ENCODE assay signal across 21 cellular contexts in genomic region chr9:106888992-106889631, GRCh38. TPM values are rescaled to one million over a fixed set of nuclear protein-coding genes. Genes with fewer than 3 reads are reported as not detected.
DNase-seq lines count a peak whose midpoint lies in the region; FAIRE-seq and TF ChIP-seq lines count a peak whose summit lies in the region.
"Had no signal": no experiment of that assay in that cellular context is flagged by ENCODE, and none has a peak within 500 bp of the region (broad histone marks: within the 10 kb centered on the region; RNA-seq: fewer than 3 reads in every experiment).

No MANE protein-coding gene starts in this region.

- H3K27me3 Mint-ChIP-seq in neural crest cell (ENCODE audit: low read depth) = no peaks in the 10 kb centered on the region
- H3K27me3 Mint-ChIP-seq: activated B cell treated with CpG ODN at 0.5 μM for 24 hours; activated naive CD8-positive, alpha-beta T cell; CD4-positive, CD25-positive, alpha-beta regulatory T cell; stimulated activated naive B cell treated with anti-CD40 and anti-IgM and Interleukin-4, amounts not matched to agents 10 μg/mL and 1 μg/mL and 100 μg/mL, for 72 hours had no signal

- in situ Hi-C loops in transverse colon (cut with MboI; ENCODE audit: low pct_ligation_motif_present in 1 of 4, low pct_unique_long_range_greater_than_20kb in 1 of 4, low sequenced_read_pairs in 3 of 4) = no loop called here

- TF ChIP-seq CTCF in RWPE1 (conservative IDR thresholded peaks at IDR 0.05; ENCODE audit: low read depth) (no peak), esophagus squamous epithelium (IDR thresholded peaks at IDR 0.05) (no peak), neural crest cell (conservative IDR thresholded peaks at IDR 0.05) (no peak), coronary artery (IDR thresholded peaks at IDR 0.05) (no peak), transverse colon (IDR thresholded peaks at IDR 0.05) (no peak)

- POLR2A ChIA-PET in RWPE1 (lab: Yijun Ruan, JAX; ENCODE audit: low non-redundant PET) = no interaction called here

- H3K4me1 ChIP-seq in esophagus squamous epithelium (peaks cover 0 to 95% (median 31%) of the 10 kb centered on the region in 3 donors), transverse colon (peaks cover 5 to 33% (median 12%) of the 10 kb centered on the region in 4 donors)
- H3K4me1 ChIP-seq: body of pancreas had no signal

- DNase-seq in H7 = peak; percentile 28
- peak; percentile 86 for DNase-seq in RWPE1 (ENCODE audit: low spot score)
- no peak for DNase-seq in esophagus squamous epithelium (lab: John Stamatoyannopoulos, UW)
- no peak for DNase-seq in neural crest cell (ENCODE audit: low read depth, low spot score)
- no peak for DNase-seq in stimulated activated CD4-positive, alpha-beta T cell treated with anti-CD3 and anti-CD28 coated beads, Interleukin-12 subunit alpha, Interleukin-12 subunit beta, amount 100 ng/mL, for 4 hours
- DNase-seq in coronary artery (ENCODE audit: low spot score) = no peak
- DNase-seq in transverse colon = no peak
- DNase-seq in GM12892 (ENCODE audit: insufficient read length) = no peak
- DNase-seq: activated B cell treated with CpG ODN at 0.5 μM for 24 hours; activated CD8-positive, alpha-beta T cell treated with anti-CD3 and anti-CD28 coated beads, Interleukin-2, amount 10 ng/mL, durations not matched to agents 7 days and 5 days; activated T-cell treated with anti-CD3 and anti-CD28 coated beads, Interleukin-2, amount 50 U/mL, for 48 hours; CD4-positive, CD25-positive, alpha-beta regulatory T cell; DMS79 treated with DMSO at 0.1 percent for 48 hours; NCI-H1092; stimulated activated naive B cell treated with anti-CD40 and anti-IgM and Interleukin-4, amounts not matched to agents 10 μg/mL and 1 μg/mL and 100 μg/mL, for 72 hours had no signal

- no peak overlapping the region for H3K4me3 ChIP-seq in H7 (ENCODE audit: insufficient read depth, low read depth, low read length)
- H3K4me3 ChIP-seq in esophagus squamous epithelium = no peak overlapping the region
- H3K4me3 ChIP-seq in coronary artery = no peak overlapping the region
- H3K4me3 ChIP-seq in transverse colon = no peak overlapping the region
- H3K4me3 ChIP-seq: body of pancreas, esophagus muscularis mucosa, right atrium auricular region, tibial nerve had no signal

- peaks cover 69% of the 10 kb centered on the region for H3K4me1 Mint-ChIP-seq in neural crest cell
- H3K4me1 Mint-ChIP-seq: activated B cell treated with CpG ODN at 0.5 μM for 24 hours; CD4-positive, CD25-positive, alpha-beta regulatory T cell; stimulated activated naive B cell treated with anti-CD40 and anti-IgM and Interleukin-4, amounts not matched to agents 10 μg/mL and 1 μg/mL and 100 μg/mL, for 72 hours had no signal

- no peak overlapping the region for H3K4me3 Mint-ChIP-seq in neural crest cell
- H3K4me3 Mint-ChIP-seq: activated B cell treated with CpG ODN at 0.5 μM for 24 hours; activated CD8-positive, alpha-beta T cell treated with anti-CD3 and anti-CD28 coated beads, Interleukin-2, amount 10 ng/mL, durations not matched to agents 7 days and 5 days; activated naive CD8-positive, alpha-beta T cell; CD4-positive, CD25-positive, alpha-beta regulatory T cell; stimulated activated naive B cell treated with anti-CD40 and anti-IgM and Interleukin-4, amounts not matched to agents 10 μg/mL and 1 μg/mL and 100 μg/mL, for 72 hours had no signal

- WGBS in esophagus squamous epithelium, 2 donors = 41 to 65% methylated on average over 8 of the region's 8 CpGs
- 79 to 80% methylated on average over 2 to 8 of the region's 8 CpGs for WGBS in transverse colon (ENCODE audit: low coverage in 1 of 2), 2 donors

- CTCF ChIA-PET in RWPE1 (lab: Yijun Ruan, JAX) = interaction anchor here (0.6 to 0.7 kb wide), 3 partner anchors 426 to 1612 kb away, joined by 3 read pairs; no protein-coding TSS in a partner anchor

- no peak for FAIRE-seq in GM12892 (lab: Jason Lieb, UNC)

- H3K9me3 ChIP-seq in esophagus squamous epithelium (no peaks in the 10 kb centered on the region), transverse colon (no peaks in the 10 kb centered on the region)
- H3K9me3 ChIP-seq: body of pancreas, esophagus muscularis mucosa, neutrophil, right atrium auricular region, tibial nerve had no signal

- peaks cover 2% of the 10 kb centered on the region for H3K9me3 Mint-ChIP-seq in neural crest cell
- H3K9me3 Mint-ChIP-seq: activated B cell treated with CpG ODN at 0.5 μM for 24 hours; stimulated activated naive B cell treated with anti-CD40 and anti-IgM and Interleukin-4, amounts not matched to agents 10 μg/mL and 1 μg/mL and 100 μg/mL, for 72 hours had no signal

- H3K36me3 ChIP-seq in H7 (replicated peaks; ENCODE audit: control insufficient read depth, insufficient read depth, low read length) (no peaks in the 10 kb centered on the region), esophagus squamous epithelium (no peaks in the 10 kb centered on the region), transverse colon (no peaks in the 10 kb centered on the region)
- H3K36me3 ChIP-seq: esophagus muscularis mucosa, neutrophil, right atrium auricular region, tibial nerve had no signal

- H3K27ac Mint-ChIP-seq in neural crest cell (ENCODE audit: unreplicated experiment) = peak overlapping the region; percentile 60
- H3K27ac Mint-ChIP-seq: activated B cell treated with CpG ODN at 0.5 μM for 24 hours; activated CD8-positive, alpha-beta T cell treated with anti-CD3 and anti-CD28 coated beads, Interleukin-2, amount 10 ng/mL, durations not matched to agents 7 days and 5 days; activated naive CD8-positive, alpha-beta T cell; CD4-positive, CD25-positive, alpha-beta regulatory T cell; stimulated activated naive B cell treated with anti-CD40 and anti-IgM and Interleukin-4, amounts not matched to agents 10 μg/mL and 1 μg/mL and 100 μg/mL, for 72 hours had no signal

- H3K27ac ChIP-seq in RWPE1 = peak overlapping the region; percentile 79
- peak overlapping the region; percentile 21 to 64 (median 34) for H3K27ac ChIP-seq in esophagus squamous epithelium
- H3K27ac ChIP-seq in coronary artery = no peak overlapping the region
- H3K27ac ChIP-seq in transverse colon = no peak overlapping the region
- H3K27ac ChIP-seq: body of pancreas, esophagus muscularis mucosa, neutrophil, right atrium auricular region, tibial nerve had no signal

- peaks cover 23% of the 10 kb centered on the region for H3K36me3 Mint-ChIP-seq in neural crest cell (ENCODE audit: low read depth)
- H3K36me3 Mint-ChIP-seq: activated naive CD8-positive, alpha-beta T cell; CD4-positive, CD25-positive, alpha-beta regulatory T cell; stimulated activated naive B cell treated with anti-CD40 and anti-IgM and Interleukin-4, amounts not matched to agents 10 μg/mL and 1 μg/mL and 100 μg/mL, for 72 hours had no signal

- TF ChIP-seq EP300 in transverse colon (IDR thresholded peaks at IDR 0.05; ENCODE audit: low read depth) = no peak

- H3K27me3 ChIP-seq in H7 (ENCODE audit: control insufficient read depth, insufficient read depth, low read length) (no peaks in the 10 kb centered on the region), esophagus squamous epithelium (no peaks in the 10 kb centered on the region), transverse colon (no peaks in the 10 kb centered on the region)
- H3K27me3 ChIP-seq: body of pancreas, esophagus muscularis mucosa, neutrophil, right atrium auricular region, tibial nerve had no signal

- TF ChIP-seq POLR2A in esophagus squamous epithelium (IDR thresholded peaks at IDR 0.05) (no peak), transverse colon (IDR thresholded peaks at IDR 0.05) (no peak), GM12892 (IDR thresholded peaks at IDR 0.05; ENCODE audit: low read depth, low read length) (no peak)

- intact Hi-C loops in esophagus squamous epithelium (cut with DNase I) (no loop called here), transverse colon (cut with DNase I; ENCODE audit: low total_unique reads) (no loop called here)

RNA-seq across cellular contexts. Expression of gene ZNF462, which starts 26.1 kb away (rescaled TPM):
- 34.7 and 36.4 TPM in 2 replicates for total RNA-seq in H7 (2014; rRNA removed; shearing (Covaris generic))
- total RNA-seq in esophagus squamous epithelium = 10 to 100 TPM; 17.8 to 22.3 (median 21.4) TPM
- total RNA-seq in neural crest cell = 195 and 199 TPM in 2 replicates
- 10 to 100 TPM; 17.5 to 28.7 (median 22.9) TPM for total RNA-seq in transverse colon
- 0.42 TPM for polyA plus RNA-seq in GM12892 (2012; ENCODE audit: missing spikeins)
- total RNA-seq: activated B cell treated with CpG ODN at 0.5 μM for 24 hours; activated CD8-positive, alpha-beta T cell treated with anti-CD3 and anti-CD28 coated beads, Interleukin-2, amount 10 ng/mL, durations not matched to agents 7 days and 5 days had no signal

Comparison
In these comparisons a context has a peak if more than half of its experiments do, and no peak if none do; other contexts are left out.
1. DNase-seq: peak in H7 (single experiment) and RWPE1 (single experiment); none in esophagus squamous epithelium (single experiment), neural crest cell (single experiment), stimulated activated CD4-positive, alpha-beta T cell treated with anti-CD3 and anti-CD28 coated beads, Interleukin-12 subunit alpha, Interleukin-12 subunit beta, amount 100 ng/mL, for 4 hours (single experiment), coronary artery (single experiment), transverse colon (single experiment) and GM12892 (single experiment).
2. H3K27ac ChIP-seq: peak in RWPE1 (single experiment) and esophagus squamous epithelium (4 of 4); none in coronary artery (0 of 2) and transverse colon (0 of 4).